Comparison of ENCODE assay signal across 5 cellular contexts in genomic region chr9:131754846-131755245, GRCh38.
"Had no signal": no experiment of that assay in that cellular context is flagged by ENCODE, and none has a peak within 500 bp of the region (broad histone marks: within the 10 kb centered on the region; RNA-seq: fewer than 3 reads in every experiment).

No MANE protein-coding gene starts in this region.

- H3K27me3 ChIP-seq: uterus had no signal

- H3K27ac ChIP-seq: colonic mucosa, left lung, parathyroid adenoma, uterus had no signal

- H3K4me1 ChIP-seq: colonic mucosa, left lung, parathyroid adenoma had no signal

- H3K9ac ChIP-seq: parathyroid adenoma had no signal

- H3K4me3 ChIP-seq: colonic mucosa, left lung, mucosa of descending colon, uterus had no signal

- H2AFZ ChIP-seq: parathyroid adenoma had no signal

- H3K9me3 ChIP-seq: colonic mucosa, left lung, mucosa of descending colon, uterus had no signal

- H3K79me2 ChIP-seq: parathyroid adenoma had no signal

- H3K36me3 ChIP-seq: colonic mucosa, left lung, uterus had no signal
